Comparison of ENCODE assay signal across 25 cellular contexts in the genomic region with DNA sequence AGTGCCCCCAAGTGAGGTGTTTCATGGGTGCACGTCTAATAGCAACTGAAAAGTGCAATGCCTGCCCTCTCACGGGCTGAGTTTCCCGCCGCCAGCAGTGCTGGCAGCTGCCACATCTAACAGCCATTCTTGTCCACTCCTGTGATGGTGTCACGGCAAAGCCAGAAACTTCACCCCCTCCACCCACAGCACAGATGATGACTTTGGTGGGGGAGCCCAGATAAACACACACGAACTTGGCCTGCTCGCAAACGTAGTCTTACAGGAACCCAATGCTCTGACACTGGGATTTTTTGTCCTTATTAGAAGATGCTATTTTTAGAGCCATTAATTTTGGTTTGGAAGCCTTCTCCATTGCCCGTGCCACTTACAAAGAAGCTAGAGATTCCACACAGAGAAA. TPM values are rescaled to one million over a fixed set of nuclear protein-coding genes. Genes with fewer than 3 reads are reported as not detected.
"Had no signal": no experiment of that assay in that cellular context is flagged by ENCODE, and none has a peak within 500 bp of the region (broad histone marks: within the 10 kb centered on the region; RNA-seq: fewer than 3 reads in every experiment).

No MANE protein-coding gene starts in this region.

- H3K9me3 ChIP-seq: neutrophil, right lobe of liver, thyroid gland, vagina had no signal

- ATAC-seq: foreskin keratinocyte; left ventricle myocardium superior; right lobe of liver; stimulated activated naive B cell treated with anti-CD40 and anti-IgM and Interleukin-4, amounts not matched to agents 10 μg/mL and 1 μg/mL and 100 μg/mL, for 72 hours had no signal

- FAIRE-seq: endometrium, small intestine had no signal

- DNase-seq: activated CD4-positive, alpha-beta memory T cell treated with anti-CD3 and anti-CD28 coated beads for 36 hours; activated CD4-positive, alpha-beta T cell treated with anti-CD3 and anti-CD28 coated beads for 48 hours; activated naive CD4-positive, alpha-beta T cell treated with Interleukin-2 at 50 U/mL for 16 hours; activated naive CD8-positive, alpha-beta T cell treated with anti-CD3 and anti-CD28 coated beads for 36 hours; activated T-cell treated with anti-CD3 and anti-CD28 coated beads, Interleukin-2, amount 50 U/mL, for 48 hours; effector CD4-positive, alpha-beta T cell; foreskin keratinocyte; glutamatergic neuron; hippocampal formation; left ventricle myocardium superior; mammary epithelial cell; right lobe of liver; small intestine; stimulated activated CD4-positive, alpha-beta T cell treated with anti-CD3 and anti-CD28 coated beads, Interleukin-2, amount 100 ng/mL, for 24 hours; stimulated activated CD8-positive, alpha-beta memory T cell treated with anti-CD3 and anti-CD28 coated beads, Interleukin-4, amount 100 ng/mL, for 48 hours; stimulated activated naive B cell treated with anti-CD40 and anti-IgM and Interleukin-4, amounts not matched to agents 10 μg/mL and 1 μg/mL and 100 μg/mL, for 72 hours; thyroid gland had no signal

- H3K27me3 ChIP-seq: cardiac muscle cell, neutrophil, right lobe of liver, thyroid gland, vagina had no signal

- H3K4me1 ChIP-seq: foreskin keratinocyte, parathyroid adenoma, right lobe of liver, vagina had no signal

- H3K4me3 ChIP-seq: cardiac muscle cell, right lobe of liver, thyroid gland, vagina had no signal

- H3K27ac ChIP-seq: cardiac muscle cell, foreskin keratinocyte, neutrophil, parathyroid adenoma, right lobe of liver, thyroid gland, vagina had no signal

- H3K36me3 ChIP-seq: cardiac muscle cell, neutrophil, right lobe of liver, thyroid gland, vagina had no signal

RNA-seq across cellular contexts. Expression of gene CPXM2, which starts 26.7 kb away (rescaled TPM):
- total RNA-seq: activated CD4-positive, alpha-beta memory T cell treated with anti-CD3 and anti-CD28 coated beads for 36 hours; activated naive CD8-positive, alpha-beta T cell treated with anti-CD3 and anti-CD28 coated beads for 36 hours; chondrocyte; foreskin keratinocyte; myocyte; T-helper 2 cell treated with Interferon-gamma antibody and Interleukin-4, amounts not matched to agents 100 ng/mL and 5 ng/mL, for 36 hours had no signal
- polyA plus RNA-seq: foreskin keratinocyte, mammary epithelial cell had no signal
